ENCODE assay signal across 8 cellular contexts in genomic region chr22:17629167-17629489, GRCh38. TPM values are rescaled to one million over a fixed set of nuclear protein-coding genes. Genes with fewer than 3 reads are reported as not detected.
DNase-seq lines count a peak whose midpoint lies in the region; ATAC-seq and TF ChIP-seq lines count a peak whose summit lies in the region.

No MANE protein-coding gene starts in this region.

- no CpG with 5 or more reads among the region's 1 CpG for WGBS in iPS DF 6.9 (ENCODE audit: insufficient coverage, insufficient read length)

- no peak overlapping the region for H3K27ac ChIP-seq in iPS DF 6.9 (ENCODE audit: low read length)

- no peaks in the 10 kb centered on the region for H3K9me3 ChIP-seq in iPS DF 6.9 (ENCODE audit: control insufficient read depth, insufficient read depth, low read length)

- ATAC-seq in stimulated activated effector memory CD8-positive, alpha-beta T cell treated with anti-CD3 and anti-CD28 coated beads, Interleukin-12 subunit alpha, Interleukin-12 subunit beta, amount 100 ng/mL, for 72 hours = no peak

- no peaks in the 10 kb centered on the region for H3K9me3 Mint-ChIP-seq in HFFc6
- H3K9me3 Mint-ChIP-seq in activated T-helper 1 cell treated with anti-CD3 and anti-CD28 coated beads, Interleukin-12 subunit alpha, Interleukin-12 subunit beta, Interleukin-2, Interleukin-4 antibody, amounts not matched to agents 30 ng/mL and 10 ng/mL and 1 ng/mL, durations not matched to agents 14 hours and 24 hours and 36 hours = no peaks in the 10 kb centered on the region
- H3K9me3 Mint-ChIP-seq in stimulated activated effector memory CD8-positive, alpha-beta T cell treated with anti-CD3 and anti-CD28 coated beads, Interleukin-12 subunit alpha, Interleukin-12 subunit beta, amount 100 ng/mL, for 72 hours = no peaks in the 10 kb centered on the region

- H3K4me1 ChIP-seq in iPS DF 6.9 (ENCODE audit: control insufficient read depth, insufficient read depth, low read length) = no peaks in the 10 kb centered on the region

- peaks cover 5% of the 10 kb centered on the region; the same call in 1 of the 2 replicates for H3K36me3 Mint-ChIP-seq in HFFc6 (ENCODE audit: low read depth)
- no peaks in the 10 kb centered on the region for H3K36me3 Mint-ChIP-seq in activated T-helper 1 cell treated with anti-CD3 and anti-CD28 coated beads, Interleukin-12 subunit alpha, Interleukin-12 subunit beta, Interleukin-2, Interleukin-4 antibody, amounts not matched to agents 30 ng/mL and 10 ng/mL and 1 ng/mL, durations not matched to agents 14 hours and 24 hours and 36 hours (ENCODE audit: low read depth)
- H3K36me3 Mint-ChIP-seq in stimulated activated effector memory CD8-positive, alpha-beta T cell treated with anti-CD3 and anti-CD28 coated beads, Interleukin-12 subunit alpha, Interleukin-12 subunit beta, amount 100 ng/mL, for 72 hours = peaks cover 24% of the 10 kb centered on the region

- peaks cover 28% of the 10 kb centered on the region for H3K4me1 Mint-ChIP-seq in HFFc6 (ENCODE audit: low read depth)
- peaks cover 16% of the 10 kb centered on the region for H3K4me1 Mint-ChIP-seq in activated T-helper 1 cell treated with anti-CD3 and anti-CD28 coated beads, Interleukin-12 subunit alpha, Interleukin-12 subunit beta, Interleukin-2, Interleukin-4 antibody, amounts not matched to agents 30 ng/mL and 10 ng/mL and 1 ng/mL, durations not matched to agents 14 hours and 24 hours and 36 hours (ENCODE audit: low read depth)
- no peaks in the 10 kb centered on the region for H3K4me1 Mint-ChIP-seq in stimulated activated effector memory CD8-positive, alpha-beta T cell treated with anti-CD3 and anti-CD28 coated beads, Interleukin-12 subunit alpha, Interleukin-12 subunit beta, amount 100 ng/mL, for 72 hours

- H3K27me3 ChIP-seq in iPS DF 6.9 (ENCODE audit: control insufficient read depth, insufficient read depth, low read length) = no peaks in the 10 kb centered on the region

- DNase-seq in HFFc6 (no peak), iPS DF 6.9 (ENCODE audit: low read depth, low spot score) (no peak), COLO668 (lab: John Stamatoyannopoulos, UW; ENCODE audit: unreplicated experiment) (no peak), cerebellar cortex (ENCODE audit: low spot score) (no peak)
- no peak for DNase-seq in activated T-helper 1 cell treated with anti-CD3 and anti-CD28 coated beads, Interleukin-12 subunit alpha, Interleukin-12 subunit beta, Interleukin-2, Interleukin-4 antibody, amounts not matched to agents 30 ng/mL and 10 ng/mL and 1 ng/mL, durations not matched to agents 14 hours and 24 hours and 36 hours (ENCODE audit: low spot score)
- no peak for DNase-seq in stimulated activated effector memory CD8-positive, alpha-beta T cell treated with anti-CD3 and anti-CD28 coated beads, Interleukin-12 subunit alpha, Interleukin-12 subunit beta, amount 100 ng/mL, for 72 hours (ENCODE audit: low spot score in 2 of 2)
- no peak for DNase-seq in activated CD8-positive, alpha-beta memory T cell treated with anti-CD3 and anti-CD28 coated beads, Interleukin-2, amount 50 U/mL, for 4 hours
- DNase-seq in activated CD4-positive, alpha-beta T cell treated with anti-CD3 and anti-CD28 coated beads for 48 hours = no peak

- no peaks in the 10 kb centered on the region for H3K36me3 ChIP-seq in iPS DF 6.9 (ENCODE audit: control insufficient read depth, insufficient read depth, low read length)

- peak overlapping the region; percentile 99 for H3K4me3 Mint-ChIP-seq in HFFc6
- peak overlapping the region; percentile 94 for H3K4me3 Mint-ChIP-seq in activated T-helper 1 cell treated with anti-CD3 and anti-CD28 coated beads, Interleukin-12 subunit alpha, Interleukin-12 subunit beta, Interleukin-2, Interleukin-4 antibody, amounts not matched to agents 30 ng/mL and 10 ng/mL and 1 ng/mL, durations not matched to agents 14 hours and 24 hours and 36 hours
- peak overlapping the region; percentile 91 for H3K4me3 Mint-ChIP-seq in stimulated activated effector memory CD8-positive, alpha-beta T cell treated with anti-CD3 and anti-CD28 coated beads, Interleukin-12 subunit alpha, Interleukin-12 subunit beta, amount 100 ng/mL, for 72 hours

- no peak for TF ChIP-seq CTCF in HFFc6 (IDR thresholded peaks at IDR 0.05)

- H3K27me3 Mint-ChIP-seq in HFFc6 (ENCODE audit: insufficient read depth) = peaks cover 2% of the 10 kb centered on the region; the same call in 1 of the 2 replicates
- peaks cover 5% of the 10 kb centered on the region for H3K27me3 Mint-ChIP-seq in activated T-helper 1 cell treated with anti-CD3 and anti-CD28 coated beads, Interleukin-12 subunit alpha, Interleukin-12 subunit beta, Interleukin-2, Interleukin-4 antibody, amounts not matched to agents 30 ng/mL and 10 ng/mL and 1 ng/mL, durations not matched to agents 14 hours and 24 hours and 36 hours (ENCODE audit: insufficient read depth)

- H3K27ac Mint-ChIP-seq in HFFc6 = peak overlapping the region; percentile 96
- H3K27ac Mint-ChIP-seq in activated T-helper 1 cell treated with anti-CD3 and anti-CD28 coated beads, Interleukin-12 subunit alpha, Interleukin-12 subunit beta, Interleukin-2, Interleukin-4 antibody, amounts not matched to agents 30 ng/mL and 10 ng/mL and 1 ng/mL, durations not matched to agents 14 hours and 24 hours and 36 hours = peak overlapping the region; percentile 85
- peak overlapping the region; percentile 95 for H3K27ac Mint-ChIP-seq in stimulated activated effector memory CD8-positive, alpha-beta T cell treated with anti-CD3 and anti-CD28 coated beads, Interleukin-12 subunit alpha, Interleukin-12 subunit beta, amount 100 ng/mL, for 72 hours

- peak overlapping the region; percentile 74; the same call in 1 of the 2 replicates for H3K4me3 ChIP-seq in iPS DF 6.9 (ENCODE audit: low read length)

- intact Hi-C loops in activated T-helper 1 cell treated with anti-CD3 and anti-CD28 coated beads, Interleukin-12 subunit alpha, Interleukin-12 subunit beta, Interleukin-2, Interleukin-4 antibody, amounts not matched to agents 30 ng/mL and 10 ng/mL and 1 ng/mL, durations not matched to agents 14 hours and 24 hours and 36 hours (cut with micrococcal nuclease) = loop anchor here (2.0 to 5.0 kb wide), 4 partner anchors 412 to 542 kb away; partner anchors contain the start of genes ADA2 and HDHD5

RNA-seq across cellular contexts. Expression of gene ATP6V1E1, which starts 0.6 kb away (rescaled TPM):
- total RNA-seq in HFFc6 (2021; fragmentation: NEBNext Ultra II Directional; extraction: Animal tissue kit (Norgen Biotek cat#: 25700)) = 100 to 1,000 TPM; 156 to 194 (median 168) TPM
- 120 and 128 TPM in 2 replicates for total RNA-seq in activated T-helper 1 cell treated with anti-CD3 and anti-CD28 coated beads, Interleukin-12 subunit alpha, Interleukin-12 subunit beta, Interleukin-2, Interleukin-4 antibody, amounts not matched to agents 30 ng/mL and 10 ng/mL and 1 ng/mL, durations not matched to agents 14 hours and 24 hours and 36 hours

RNA-seq across cellular contexts. Expression of gene BCL2L13, which starts 9.4 kb away (rescaled TPM):
- 10 to 100 TPM; 46.7 to 53.1 (median 49.7) TPM for total RNA-seq in HFFc6 (2021; fragmentation: NEBNext Ultra II Directional; extraction: Animal tissue kit (Norgen Biotek cat#: 25700))
- total RNA-seq in activated T-helper 1 cell treated with anti-CD3 and anti-CD28 coated beads, Interleukin-12 subunit alpha, Interleukin-12 subunit beta, Interleukin-2, Interleukin-4 antibody, amounts not matched to agents 30 ng/mL and 10 ng/mL and 1 ng/mL, durations not matched to agents 14 hours and 24 hours and 36 hours = 34.6 and 35.9 TPM in 2 replicates
